In the genomic region with DNA sequence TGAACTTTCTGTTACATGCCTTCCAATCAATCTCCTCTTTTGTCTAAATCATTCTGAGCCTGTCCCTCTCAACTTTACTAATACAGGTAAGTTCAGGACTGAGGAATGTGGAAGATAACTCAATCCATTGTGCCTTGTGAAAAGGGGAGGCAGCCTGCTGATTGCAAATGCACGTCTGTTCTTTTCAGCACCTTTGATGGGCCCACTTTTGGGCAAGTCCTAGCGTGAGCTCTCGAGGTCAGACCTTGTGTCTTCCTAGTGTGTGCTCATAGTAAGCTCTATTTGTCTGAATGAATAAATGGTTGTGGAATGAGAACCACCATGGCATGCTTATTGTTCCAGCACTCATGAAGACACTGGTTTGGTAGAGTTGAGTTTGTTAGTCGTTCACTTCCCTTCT, we compare ENCODE assay signal across 1 cellular context.
TF ChIP-seq lines count a peak whose summit lies in the region.

No MANE protein-coding gene starts in this region.

TF ChIP-seq in GM23338, 12 proteins besides CTCF, POLR2A, EP300 and RAD21 (continued from another document):
- TF ChIP-seq ZNF462 (CRISPR knock-in tag; IDR thresholded peaks at IDR 0.05), result no peak
- TF ChIP-seq CREB1 (CRISPR knock-in tag; IDR thresholded peaks at IDR 0.05; ENCODE audit: low read depth), result no peak
- TF ChIP-seq ZNF331 (CRISPR knock-in tag; IDR thresholded peaks at IDR 0.05; ENCODE audit: low read depth), result no peak
